Comparison of ENCODE assay signal across 8 cellular contexts in the genomic region with DNA sequence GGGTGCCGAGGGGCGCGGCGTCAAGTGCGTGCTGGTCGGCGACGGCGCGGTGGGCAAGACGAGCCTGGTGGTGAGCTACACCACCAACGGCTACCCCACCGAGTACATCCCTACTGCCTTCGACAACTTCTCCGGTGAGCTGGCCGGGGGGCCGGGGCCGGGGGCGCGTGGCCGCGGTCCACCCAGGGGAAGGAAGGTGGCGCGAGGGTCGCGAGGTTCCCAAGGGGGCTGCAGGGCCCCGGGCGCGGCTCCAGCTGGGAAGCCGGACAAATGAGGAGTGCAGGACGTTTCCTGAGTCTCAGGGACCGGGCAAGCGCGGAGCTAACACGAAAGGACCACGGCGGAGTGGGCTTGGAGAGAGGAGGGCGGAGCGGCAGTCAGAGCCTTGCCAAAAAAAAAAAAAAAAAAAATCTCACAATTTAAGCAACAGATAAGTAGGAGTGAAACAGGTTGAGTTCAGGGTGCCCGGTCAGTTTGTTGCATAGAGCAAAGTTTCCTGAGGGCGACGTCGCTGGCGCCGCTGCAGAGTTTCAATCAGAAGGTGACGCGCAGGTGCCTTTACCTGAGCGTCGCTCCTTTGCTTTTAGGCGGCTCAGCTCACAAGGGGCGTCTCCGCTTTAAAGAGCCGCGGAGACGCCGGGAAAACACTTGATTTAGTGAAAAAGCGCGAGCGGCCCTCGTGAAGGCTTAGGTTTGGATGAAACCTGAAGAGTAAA. TPM values are rescaled to one million over a fixed set of nuclear protein-coding genes. Genes with fewer than 3 reads are reported as not detected.
DNase-seq lines count a peak whose midpoint lies in the region; ATAC-seq, FAIRE-seq and TF ChIP-seq lines count a peak whose summit lies in the region.

No MANE protein-coding gene starts in this region.

- POLR2A ChIA-PET in activated CD4-positive, alpha-beta memory T cell treated with anti-CD3 and anti-CD28 coated beads for 36 hours (lab: Charles Lee): interaction anchor here (0.7 to 1.5 kb wide), 2 partner anchors 491 to 571 kb away, joined by 3 to 4 read pairs; no protein-coding TSS in a partner anchor
- POLR2A ChIA-PET in endothelial cell of umbilical vein (lab: Charles Lee): no interaction called here

- TF ChIP-seq CTCF in endothelial cell of umbilical vein (IDR thresholded peaks at IDR 0.05; ENCODE audit: extremely low read depth in 1 of 2, insufficient read depth in 1 of 2, low read depth in 1 of 2, low read length in 2 of 2): no peak

- no TSS peak for BruUV-seq in endothelial cell of umbilical vein (replicated peaks; lab: Mats Ljungman, UMichigan)

- dilution Hi-C loops in endothelial cell of umbilical vein (cut with MboI; ENCODE audit: extremely low pct_ligation_motif_present, low sequenced_read_pairs): no loop called here

- H3K9me3 Mint-ChIP-seq in activated CD4-positive, alpha-beta memory T cell treated with anti-CD3 and anti-CD28 coated beads for 36 hours: no peaks in the 10 kb centered on the region

- peak; percentile 54 for DNase-seq in Daoy (ENCODE audit: low read depth)
- DNase-seq in HuH-7 (ENCODE audit: low spot score): peak; percentile 43
- DNase-seq in activated CD4-positive, alpha-beta memory T cell treated with anti-CD3 and anti-CD28 coated beads for 36 hours: peak; percentile 31
- DNase-seq in endothelial cell of umbilical vein (ENCODE audit: low read depth, low spot score): peak; percentile 16
- peak; percentile 18 for DNase-seq in myocyte (ENCODE audit: low read depth)
- DNase-seq in urothelium cell line (ENCODE audit: low spot score): peak; percentile 32
- no peak for DNase-seq in cortex of kidney (lab: John Stamatoyannopoulos, UW)

- FAIRE-seq in endothelial cell of umbilical vein (lab: Jason Lieb, UNC) (no peak), urothelium cell line (lab: Jason Lieb, UNC) (no peak)

- CTCF ChIA-PET in activated CD4-positive, alpha-beta memory T cell treated with anti-CD3 and anti-CD28 coated beads for 36 hours (lab: Charles Lee): interaction anchor here (0.7 to 4.6 kb wide), 9 partner anchors 13 to 773 kb away, joined by 3 to 67 read pairs (median 4); no protein-coding TSS in a partner anchor
- CTCF ChIA-PET in endothelial cell of umbilical vein (lab: Charles Lee): interaction anchor here (0.6 to 2.9 kb wide), 11 partner anchors 10 to 732 kb away, joined by 3 to 59 read pairs (median 4); no protein-coding TSS in a partner anchor

- H3K79me2 ChIP-seq in endothelial cell of umbilical vein (ENCODE audit: control insufficient read depth, insufficient read depth, low read length): no peaks in the 10 kb centered on the region

- no peaks in the 10 kb centered on the region for H3K9me3 ChIP-seq in endothelial cell of umbilical vein (replicated peaks; ENCODE audit: control insufficient read depth, insufficient read depth, low read length)

- H3K4me3 Mint-ChIP-seq in activated CD4-positive, alpha-beta memory T cell treated with anti-CD3 and anti-CD28 coated beads for 36 hours: peak overlapping the region; percentile 77

- no peaks in the 10 kb centered on the region for H3K36me3 ChIP-seq in endothelial cell of umbilical vein (ENCODE audit: control insufficient read depth in 2 of 2, extremely low read depth in 1 of 2, insufficient read depth in 2 of 2, low read length in 2 of 2)

- no peaks in the 10 kb centered on the region for H4K20me1 ChIP-seq in endothelial cell of umbilical vein (replicated peaks; ENCODE audit: control insufficient read depth, extremely low read depth, insufficient read depth, low read length)

- no peak for ATAC-seq in activated CD4-positive, CD25-positive, alpha-beta regulatory T cell treated with anti-CD3 and anti-CD28 coated beads, Interleukin-2, amount 50 U/mL, for 24 hours

- no peak for TF ChIP-seq POLR2A in endothelial cell of umbilical vein (IDR thresholded peaks at IDR 0.05; ENCODE audit: low read depth, low read length)

- H3K4me2 ChIP-seq in endothelial cell of umbilical vein (ENCODE audit: insufficient read depth, low read length): peak overlapping the region; percentile 16

- no peak overlapping the region for H2AFZ ChIP-seq in endothelial cell of umbilical vein (ENCODE audit: low read depth, low read length)

- intact Hi-C loops in activated CD4-positive, alpha-beta memory T cell treated with anti-CD3 and anti-CD28 coated beads for 36 hours (cut with micrococcal nuclease): loop anchor here (1.0 to 10.0 kb wide), 4 partner anchors 58 to 491 kb away; no protein-coding TSS in a partner anchor
- intact Hi-C loops in endothelial cell of umbilical vein (cut with micrococcal nuclease): loop anchor here (1.0 to 5.0 kb wide), 2 partner anchors 421 to 491 kb away; no protein-coding TSS in a partner anchor

- no peaks in the 10 kb centered on the region for H3K9me1 ChIP-seq in endothelial cell of umbilical vein (replicated peaks; ENCODE audit: control insufficient read depth, extremely low read depth, insufficient read depth, low read length)

- H3K4me1 ChIP-seq in endothelial cell of umbilical vein (ENCODE audit: control insufficient read depth, extremely low read depth, insufficient read depth, low read length): peaks cover 6% of the 10 kb centered on the region

- H3K27ac Mint-ChIP-seq in activated CD4-positive, alpha-beta memory T cell treated with anti-CD3 and anti-CD28 coated beads for 36 hours: no peak overlapping the region

- peaks cover 8% of the 10 kb centered on the region for H3K27me3 Mint-ChIP-seq in activated CD4-positive, alpha-beta memory T cell treated with anti-CD3 and anti-CD28 coated beads for 36 hours

- peaks cover 29 to 40% of the 10 kb centered on the region in 2 experiments for H3K27me3 ChIP-seq in endothelial cell of umbilical vein (ENCODE audit: control insufficient read depth in 2 of 2, insufficient read depth in 2 of 2, low read length in 2 of 2)

- H3K36me3 Mint-ChIP-seq in activated CD4-positive, alpha-beta memory T cell treated with anti-CD3 and anti-CD28 coated beads for 36 hours: no peaks in the 10 kb centered on the region

- no peak overlapping the region for H3K9ac ChIP-seq in endothelial cell of umbilical vein (replicated peaks; ENCODE audit: extremely low read depth, insufficient read depth, low read length)

- peak overlapping the region in 1 of 3 experiments; percentile 62 for H3K4me3 ChIP-seq in endothelial cell of umbilical vein (replicated peaks in 1 of 3; ENCODE audit: insufficient read depth in 1 of 3, low read depth in 1 of 3, low read length in 3 of 3)

- no peak overlapping the region for H3K27ac ChIP-seq in endothelial cell of umbilical vein (ENCODE audit: insufficient read depth, low read depth, low read length)

- H3K4me1 Mint-ChIP-seq in activated CD4-positive, alpha-beta memory T cell treated with anti-CD3 and anti-CD28 coated beads for 36 hours (ENCODE audit: low read depth): peaks cover 20% of the 10 kb centered on the region

TF ChIP-seq in endothelial cell of umbilical vein, 7 proteins besides CTCF, POLR2A, EP300 and RAD21:
- TF ChIP-seq MYC (IDR thresholded peaks at IDR 0.05; ENCODE audit: low read depth, low read length) (no peak), EZH2 (IDR thresholded peaks at IDR 0.05; ENCODE audit: borderline replicate concordance, low read depth, low read length, severe bottlenecking) (peak; percentile 86)
TF ChIP-seq in endothelial cell of umbilical vein: peak in this region for 1.

RNA-seq across cellular contexts. Expression of gene RHOU, which starts 0.8 kb away (rescaled TPM):
- total RNA-seq in Daoy (2014; rRNA removed; shearing (Covaris generic)): 1.9 and 2.6 TPM in 2 replicates
- under 1 TPM; 0.57 to 0.68 TPM for total RNA-seq in activated CD4-positive, alpha-beta memory T cell treated with anti-CD3 and anti-CD28 coated beads for 36 hours
- total RNA-seq in endothelial cell of umbilical vein (0.28 and 0.40 TPM in 2 replicates), myocyte (0.10 and 0.43 TPM in 2 replicates)
- 0.04 and 0.08 TPM in 2 replicates for polyA plus RNA-seq in endothelial cell of umbilical vein
- polyA plus RNA-seq in endothelial cell of umbilical vein (2011; cell fraction: cytosol; rRNA removed): 0.05 and 0.06 TPM in 2 replicates
- 0.03 and 0.05 TPM in 2 replicates for polyA plus RNA-seq in endothelial cell of umbilical vein (2011; cell fraction: nucleus; rRNA removed)
- polyA plus RNA-seq in endothelial cell of umbilical vein (2012): 1.0 and 1.4 TPM in 2 replicates
- polyA minus RNA-seq in endothelial cell of umbilical vein: 0.04 TPM in 1 of 2 replicates, not detected in the other
- polyA minus RNA-seq in endothelial cell of umbilical vein (2011; cell fraction: cytosol; rRNA and poly(A)+ RNA removed): 2.8 TPM
- not detected in 2 replicates for polyA minus RNA-seq in endothelial cell of umbilical vein (2011; cell fraction: nucleus; rRNA and poly(A)+ RNA removed)
- 0.21 TPM for polyA plus RNA-seq in myocyte (2012)
